In genomic region chr11:73384871-73385692, GRCh38 we compare ENCODE assay signal across 8 cellular contexts. TPM values are rescaled to one million over a fixed set of nuclear protein-coding genes. Genes with fewer than 3 reads are reported as not detected.
DNase-seq lines count a peak whose midpoint lies in the region; ATAC-seq, FAIRE-seq and TF ChIP-seq lines count a peak whose summit lies in the region.

No MANE protein-coding gene starts in this region.

- no peak for TF ChIP-seq POLR2A in prostate gland (IDR thresholded peaks at IDR 0.05)

- H4K20me1 ChIP-seq in GM23248 (ENCODE audit: insufficient read depth): no peaks in the 10 kb centered on the region

- intact Hi-C loops in pancreas (cut with DNase I) (no loop called here), prostate gland (cut with DNase I) (no loop called here)

- no peaks in the 10 kb centered on the region for H3K9me3 Mint-ChIP-seq in endodermal cell

- H3K4me2 ChIP-seq in GM23248 (ENCODE audit: unreplicated experiment): no peak overlapping the region

- no peaks in the 10 kb centered on the region for H3K27me3 ChIP-seq in GM23248 (replicated peaks; ENCODE audit: insufficient read depth)
- no peaks in the 10 kb centered on the region for H3K27me3 ChIP-seq in endodermal cell (ENCODE audit: control insufficient read depth, insufficient read depth, low read length, poor library complexity, severe bottlenecking)
- no peaks in the 10 kb centered on the region for H3K27me3 ChIP-seq in pancreas
- H3K27me3 ChIP-seq in prostate gland (replicated peaks; ENCODE audit: insufficient read depth): no peaks in the 10 kb centered on the region

- 53 to 59% methylated on average over 12 to 21 of the region's 21 CpGs for WGBS in GM23248 (ENCODE audit: low coverage in 1 of 2, low lambda C conversion rate in 2 of 2, missing lambda C conversion rate in 2 of 2), 2 experiments
- 84 to 92% methylated on average over 13 to 20 of the region's 21 CpGs for WGBS in endodermal cell (ENCODE audit: insufficient coverage in 1 of 2, insufficient read length in 1 of 2), 2 experiments
- 65 to 77% methylated on average over 19 to 21 of the region's 21 CpGs for WGBS in pancreas, 2 donors
- 54% methylated on average over 21 of the region's 21 CpGs for WGBS in prostate gland

- no peaks in the 10 kb centered on the region for H3K27me3 Mint-ChIP-seq in endodermal cell (ENCODE audit: insufficient read depth)

- H3K27ac ChIP-seq in GM23248 (no peak overlapping the region), endodermal cell (ENCODE audit: low read depth, low read length) (no peak overlapping the region), pancreas (peak overlapping the region in 2 of 4 donors; percentile 27 to 44), prostate gland (no peak overlapping the region)

- H3K36me3 Mint-ChIP-seq in endodermal cell (ENCODE audit: low read depth): no peaks in the 10 kb centered on the region

- no peak for TF ChIP-seq CTCF in GM13976 (IDR thresholded peaks at IDR 0.05; ENCODE audit: borderline replicate concordance, control extremely low read depth, extremely low read depth, insufficient read depth, missing control alignments)
- no peak for TF ChIP-seq CTCF in endodermal cell (conservative IDR thresholded peaks at IDR 0.05)
- TF ChIP-seq CTCF in pancreas (IDR thresholded peaks at IDR 0.05): no peak
- no peak for TF ChIP-seq CTCF in prostate gland (IDR thresholded peaks at IDR 0.05)

- H3K9ac ChIP-seq in GM23248 (0 out of 2 replicates have a peak overlapping the region, but pooled peaks have one; percentile 14), endodermal cell (ENCODE audit: extremely low read depth, low read length, poor library complexity, severe bottlenecking) (no peak overlapping the region)

- peak overlapping the region; percentile 80 for H3K27ac Mint-ChIP-seq in endodermal cell

- peak in 3 of 4 donors; percentile 43 to 71 (median 63) for ATAC-seq in pancreas

- no peak overlapping the region for H3K4me3 Mint-ChIP-seq in endodermal cell

- no peaks in the 10 kb centered on the region; the same call in 1 of the 2 replicates for H3K4me1 ChIP-seq in GM23248 (ENCODE audit: insufficient read depth)
- H3K4me1 ChIP-seq in endodermal cell (ENCODE audit: control insufficient read depth, insufficient read depth, low read length): no peaks in the 10 kb centered on the region
- peaks cover 0 to 4% (median 0%) of the 10 kb centered on the region in 3 donors for H3K4me1 ChIP-seq in pancreas
- H3K4me1 ChIP-seq in prostate gland (replicated peaks): no peaks in the 10 kb centered on the region

- FAIRE-seq in pancreas (lab: Jason Lieb, UNC): no peak

- H3K9me3 ChIP-seq in GM23248 (ENCODE audit: low read depth) (no peaks in the 10 kb centered on the region), endodermal cell (ENCODE audit: control insufficient read depth, low read length) (no peaks in the 10 kb centered on the region), pancreas (no peaks in the 10 kb centered on the region), prostate gland (no peaks in the 10 kb centered on the region)

- H3K4me3 ChIP-seq in GM23248 (no peak overlapping the region), endodermal cell (ENCODE audit: low read length) (no peak overlapping the region), pancreas (no peak overlapping the region), prostate gland (no peak overlapping the region)

- H2AFZ ChIP-seq in GM23248: no peak overlapping the region

- in situ Hi-C loops in GM13976 (cut with MboI; ENCODE audit: low sequenced_read_pairs, unreplicated experiment) (no loop called here), GM23248 (cut with MboI) (no loop called here)

- no peaks in the 10 kb centered on the region for H3F3A ChIP-seq in GM23248 (ENCODE audit: insufficient read depth)

- H3K36me3 ChIP-seq in GM23248 (ENCODE audit: low read depth) (no peaks in the 10 kb centered on the region), endodermal cell (ENCODE audit: control insufficient read depth, insufficient read depth, low read length) (no peaks in the 10 kb centered on the region), pancreas (no peaks in the 10 kb centered on the region), prostate gland (no peaks in the 10 kb centered on the region)

- DNase-seq in GM13976 (ENCODE audit: low spot score) (peak; percentile 82), GM23248 (no peak), OCI-M1 (lab: John Stamatoyannopoulos, UW) (peak; percentile 100), endodermal cell (no peak), pancreas (peak in 2 of 6 donors; percentile 66 to 69), NCI-H1417 treated with DMSO at 0.1 percent for 48 hours (lab: John Stamatoyannopoulos, UW) (no peak), SW 1271 (lab: John Stamatoyannopoulos, UW) (no peak), prostate gland (ENCODE audit: low spot score) (no peak)

- no peaks in the 10 kb centered on the region for H3K9me2 ChIP-seq in GM23248 (ENCODE audit: insufficient read depth)

- peaks cover 89% of the 10 kb centered on the region for H3K79me2 ChIP-seq in GM23248 (ENCODE audit: insufficient read depth)

- H3K4me1 Mint-ChIP-seq in endodermal cell: peaks cover 9% of the 10 kb centered on the region

RNA-seq across cellular contexts. Expression of gene RELT, which starts 8.9 kb away (rescaled TPM):
- 7.1 and 8.2 TPM in 2 replicates for total RNA-seq in GM23248 (2014; rRNA removed; shearing (Covaris generic))
- 2.8 and 2.9 TPM in 2 replicates for polyA plus RNA-seq in GM23248 (2016; fragmentation: Nextera tagmentation; extraction: Ambion mirVana)
- total RNA-seq in endodermal cell: 1 to 10 TPM; 6.9 to 8.9 TPM
- polyA plus RNA-seq in endodermal cell (2013, experiment 1 of 2): 7.8 TPM
- polyA plus RNA-seq in endodermal cell (2013, experiment 2 of 2): 8.4 TPM
- 1 to 10 TPM in 2 of 6 donors, under 1 TPM in 4; 0.23 to 4.7 (median 0.75) TPM for total RNA-seq in pancreas
- under 1 TPM; 0.59 to 0.91 TPM for polyA plus RNA-seq in pancreas
- total RNA-seq in prostate gland: 10 to 100 TPM in 1 of 2 donors, under 1 TPM in 1; 0.96 to 10.3 TPM

Comparison
In these comparisons a context has a peak if more than half of its experiments do, and no peak if none do; other contexts are left out.
1. DNase-seq: peak in GM13976 (single experiment) and OCI-M1 (single experiment); none in GM23248 (single experiment), endodermal cell (single experiment), NCI-H1417 treated with DMSO at 0.1 percent for 48 hours (single experiment), SW 1271 (0 of 2) and prostate gland (single experiment).